Comparison of ENCODE assay signal across 23 cellular contexts in the genomic region with DNA sequence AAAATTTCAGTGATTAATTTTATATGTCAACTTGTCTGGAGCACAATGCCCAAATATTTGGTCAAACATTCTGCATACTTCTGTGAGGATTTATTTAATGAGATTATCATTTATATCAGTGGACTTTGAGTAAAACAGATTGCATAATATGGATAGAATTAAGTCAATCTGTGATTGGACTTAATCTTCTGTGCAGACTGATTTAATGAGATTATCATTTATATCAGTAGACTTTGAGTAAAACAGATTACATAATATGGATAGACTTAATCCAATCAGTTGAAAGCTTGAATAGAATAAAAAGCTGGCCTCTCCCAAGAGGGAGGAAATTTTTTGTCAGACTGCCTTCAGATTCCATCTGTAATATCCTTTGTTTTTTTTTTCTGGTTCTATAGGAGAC.
"Had no signal": no experiment of that assay in that cellular context is flagged by ENCODE, and none has a peak within 500 bp of the region (broad histone marks: within the 10 kb centered on the region; RNA-seq: fewer than 3 reads in every experiment).

No MANE protein-coding gene starts in this region.

- DNase-seq: hippocampal formation; left colon; left lung; lower lobe of right lung; mesendoderm; naive B cell; natural killer cell; nephron progenitor cell; occipital lobe; ovary; right cardiac atrium; spleen; stimulated activated CD4-positive, alpha-beta T cell treated with anti-CD3 and anti-CD28 coated beads, Interleukin-4, amount 100 ng/mL, for 24 hours; stimulated activated naive CD4-positive, alpha-beta T cell; tibial artery; trophoblast cell; upper lobe of right lung had no signal

- ATAC-seq: left colon; left lung; lower lobe of right lung; natural killer cell; right cardiac atrium; sciatic nerve; stimulated activated effector memory CD8-positive, alpha-beta T cell treated with anti-CD3 and anti-CD28 coated beads, Interleukin-12 subunit alpha, Interleukin-12 subunit beta, amount 100 ng/mL, for 72 hours; upper lobe of right lung had no signal

- H3K4me3 ChIP-seq: left lung, lower lobe of right lung, neural progenitor cell, ovary, skin epidermis, spleen, suprapubic skin, thoracic aorta, tibial artery, upper lobe of right lung had no signal
